In the genomic region with DNA sequence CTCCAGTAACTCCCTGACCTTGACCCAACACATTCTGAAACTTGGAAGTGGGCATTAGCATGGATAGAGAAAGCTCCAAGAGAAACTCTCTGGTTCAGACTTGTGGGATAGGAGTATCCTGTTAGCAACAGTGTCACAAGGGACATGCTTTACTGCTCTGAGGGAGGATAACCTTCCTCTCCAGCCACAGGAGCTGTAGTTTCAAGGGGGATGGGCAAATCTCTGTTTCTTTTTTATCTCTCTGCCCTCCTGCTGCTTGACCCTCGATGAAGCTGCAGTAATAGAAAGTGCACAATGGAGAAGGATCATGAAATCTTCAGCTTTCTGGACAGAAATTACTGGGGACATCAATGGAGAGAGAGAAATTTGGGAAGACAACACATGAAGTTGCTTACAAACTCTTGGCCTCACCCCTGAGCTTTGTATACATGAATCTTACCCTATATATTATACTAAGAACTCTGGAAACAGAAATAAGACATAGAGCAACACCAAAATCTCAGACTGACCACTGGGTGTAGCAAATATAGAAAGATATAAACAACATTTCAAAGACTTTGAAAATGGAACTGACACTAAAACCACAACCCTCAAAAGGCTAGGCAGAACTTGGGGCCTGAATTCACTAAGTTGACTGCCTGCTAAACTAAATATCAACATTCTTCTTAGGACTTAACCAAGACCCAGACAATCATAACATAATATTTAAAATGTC, we compare ENCODE assay signal across 1 cellular context.
TF ChIP-seq lines count a peak whose summit lies in the region.

No MANE protein-coding gene starts in this region.

TF ChIP-seq in GM12878, 131 proteins besides CTCF, POLR2A, EP300 and RAD21 (continued from another document and continues in another):
- TF ChIP-seq REST (IDR thresholded peaks at IDR 0.05; ENCODE audit: low read depth, low read length): no peak
- TF ChIP-seq, protein P1, sequence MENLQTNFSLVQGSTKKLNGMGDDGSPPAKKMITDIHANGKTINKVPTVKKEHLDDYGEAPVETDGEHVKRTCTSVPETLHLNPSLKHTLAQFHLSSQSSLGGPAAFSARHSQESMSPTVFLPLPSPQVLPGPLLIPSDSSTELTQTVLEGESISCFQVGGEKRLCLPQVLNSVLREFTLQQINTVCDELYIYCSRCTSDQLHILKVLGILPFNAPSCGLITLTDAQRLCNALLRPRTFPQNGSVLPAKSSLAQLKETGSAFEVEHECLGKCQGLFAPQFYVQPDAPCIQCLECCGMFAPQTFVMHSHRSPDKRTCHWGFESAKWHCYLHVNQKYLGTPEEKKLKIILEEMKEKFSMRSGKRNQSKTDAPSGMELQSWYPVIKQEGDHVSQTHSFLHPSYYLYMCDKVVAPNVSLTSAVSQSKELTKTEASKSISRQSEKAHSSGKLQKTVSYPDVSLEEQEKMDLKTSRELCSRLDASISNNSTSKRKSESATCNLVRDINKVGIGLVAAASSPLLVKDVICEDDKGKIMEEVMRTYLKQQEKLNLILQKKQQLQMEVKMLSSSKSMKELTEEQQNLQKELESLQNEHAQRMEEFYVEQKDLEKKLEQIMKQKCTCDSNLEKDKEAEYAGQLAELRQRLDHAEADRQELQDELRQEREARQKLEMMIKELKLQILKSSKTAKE (IDR thresholded peaks at IDR 0.05; ENCODE audit: low read depth, poor library complexity, severe bottlenecking): peak; percentile 60
- TF ChIP-seq CREB1 (IDR thresholded peaks at IDR 0.05; ENCODE audit: low read depth): no peak
- TF ChIP-seq ZNF274 (IDR thresholded peaks at IDR 0.05; ENCODE audit: insufficient read depth, insufficient read length): no peak
- TF ChIP-seq SREBF1 (IDR thresholded peaks at IDR 0.05; ENCODE audit: low read length): no peak
- no peak for TF ChIP-seq HDGF (IDR thresholded peaks at IDR 0.05)
- TF ChIP-seq POLR2AphosphoS5 (IDR thresholded peaks at IDR 0.05; ENCODE audit: low read length): no peak
- no peak for TF ChIP-seq PBX3 (IDR thresholded peaks at IDR 0.05; ENCODE audit: insufficient replicate concordance, low read depth, low read length)
- no peak for TF ChIP-seq IRF5 (IDR thresholded peaks at IDR 0.05; ENCODE audit: borderline replicate concordance)
- TF ChIP-seq FOXM1 (IDR thresholded peaks at IDR 0.05; ENCODE audit: low read depth, low read length): peak; percentile 20; the same call in 1 of the 2 replicates
- no peak for TF ChIP-seq ASH2L (IDR thresholded peaks at IDR 0.05; ENCODE audit: borderline replicate concordance, low read depth)
- no peak for TF ChIP-seq ZNF384 (IDR thresholded peaks at IDR 0.05; ENCODE audit: borderline replicate concordance, low read depth, low read length)
- TF ChIP-seq RAD51 (IDR thresholded peaks at IDR 0.05): no peak
- no peak for TF ChIP-seq ETV6 (conservative IDR thresholded peaks at IDR 0.05 in 1 of 2, IDR thresholded peaks at IDR 0.05 in 1 of 2; ENCODE audit: borderline replicate concordance in 1 of 2, low read depth in 1 of 2)
- TF ChIP-seq, protein P2, sequence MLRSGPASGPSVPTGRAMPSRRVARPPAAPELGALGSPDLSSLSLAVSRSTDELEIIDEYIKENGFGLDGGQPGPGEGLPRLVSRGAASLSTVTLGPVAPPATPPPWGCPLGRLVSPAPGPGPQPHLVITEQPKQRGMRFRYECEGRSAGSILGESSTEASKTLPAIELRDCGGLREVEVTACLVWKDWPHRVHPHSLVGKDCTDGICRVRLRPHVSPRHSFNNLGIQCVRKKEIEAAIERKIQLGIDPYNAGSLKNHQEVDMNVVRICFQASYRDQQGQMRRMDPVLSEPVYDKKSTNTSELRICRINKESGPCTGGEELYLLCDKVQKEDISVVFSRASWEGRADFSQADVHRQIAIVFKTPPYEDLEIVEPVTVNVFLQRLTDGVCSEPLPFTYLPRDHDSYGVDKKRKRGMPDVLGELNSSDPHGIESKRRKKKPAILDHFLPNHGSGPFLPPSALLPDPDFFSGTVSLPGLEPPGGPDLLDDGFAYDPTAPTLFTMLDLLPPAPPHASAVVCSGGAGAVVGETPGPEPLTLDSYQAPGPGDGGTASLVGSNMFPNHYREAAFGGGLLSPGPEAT (IDR thresholded peaks at IDR 0.05; ENCODE audit: low read depth): 0 out of 2 replicates have a peak, but pooled peaks have one; percentile 31
- TF ChIP-seq TARDBP (IDR thresholded peaks at IDR 0.05; ENCODE audit: borderline replicate concordance): no peak
- TF ChIP-seq HDAC2 (IDR thresholded peaks at IDR 0.05): no peak
- TF ChIP-seq, protein P3, sequence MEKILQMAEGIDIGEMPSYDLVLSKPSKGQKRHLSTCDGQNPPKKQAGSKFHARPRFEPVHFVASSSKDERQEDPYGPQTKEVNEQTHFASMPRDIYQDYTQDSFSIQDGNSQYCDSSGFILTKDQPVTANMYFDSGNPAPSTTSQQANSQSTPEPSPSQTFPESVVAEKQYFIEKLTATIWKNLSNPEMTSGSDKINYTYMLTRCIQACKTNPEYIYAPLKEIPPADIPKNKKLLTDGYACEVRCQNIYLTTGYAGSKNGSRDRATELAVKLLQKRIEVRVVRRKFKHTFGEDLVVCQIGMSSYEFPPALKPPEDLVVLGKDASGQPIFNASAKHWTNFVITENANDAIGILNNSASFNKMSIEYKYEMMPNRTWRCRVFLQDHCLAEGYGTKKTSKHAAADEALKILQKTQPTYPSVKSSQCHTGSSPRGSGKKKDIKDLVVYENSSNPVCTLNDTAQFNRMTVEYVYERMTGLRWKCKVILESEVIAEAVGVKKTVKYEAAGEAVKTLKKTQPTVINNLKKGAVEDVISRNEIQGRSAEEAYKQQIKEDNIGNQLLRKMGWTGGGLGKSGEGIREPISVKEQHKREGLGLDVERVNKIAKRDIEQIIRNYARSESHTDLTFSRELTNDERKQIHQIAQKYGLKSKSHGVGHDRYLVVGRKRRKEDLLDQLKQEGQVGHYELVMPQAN (conservative IDR thresholded peaks at IDR 0.05): no peak
- no peak for TF ChIP-seq PAX8 (IDR thresholded peaks at IDR 0.05)
- TF ChIP-seq ZNF217 (IDR thresholded peaks at IDR 0.05): peak; percentile 77; the same call in 1 of the 2 replicates
- TF ChIP-seq SMARCA5 (IDR thresholded peaks at IDR 0.05): 0 out of 2 replicates have a peak, but pooled peaks have one; percentile 24
- no peak for TF ChIP-seq ZZZ3 (IDR thresholded peaks at IDR 0.05; ENCODE audit: control insufficient read depth, insufficient read length, low read depth)
- no peak; the same call in 1 of the 2 replicates for TF ChIP-seq SMC3 (IDR thresholded peaks at IDR 0.05; ENCODE audit: borderline replicate concordance, low read length)
- TF ChIP-seq, protein P4, sequence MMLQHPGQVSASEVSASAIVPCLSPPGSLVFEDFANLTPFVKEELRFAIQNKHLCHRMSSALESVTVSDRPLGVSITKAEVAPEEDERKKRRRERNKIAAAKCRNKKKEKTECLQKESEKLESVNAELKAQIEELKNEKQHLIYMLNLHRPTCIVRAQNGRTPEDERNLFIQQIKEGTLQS (IDR thresholded peaks at IDR 0.05; ENCODE audit: borderline replicate concordance, extremely low read depth, low read depth, low read length): no peak
- TF ChIP-seq WRNIP1 (IDR thresholded peaks at IDR 0.05; ENCODE audit: borderline replicate concordance, low read depth, low read length): no peak
- no peak for TF ChIP-seq SMAD1 (IDR thresholded peaks at IDR 0.05; ENCODE audit: low read depth, partially characterized antibody)
- peak; percentile 44; the same call in 1 of the 2 replicates for TF ChIP-seq NR2F1 (conservative IDR thresholded peaks at IDR 0.05)
- no peak for TF ChIP-seq CHD4 (IDR thresholded peaks at IDR 0.05)
- TF ChIP-seq NR2C2 (IDR thresholded peaks at IDR 0.05; ENCODE audit: borderline replicate concordance, control insufficient read depth, insufficient read length, low read depth): no peak
- TF ChIP-seq EZH2 (IDR thresholded peaks at IDR 0.05; ENCODE audit: borderline replicate concordance, control insufficient read depth, low read depth, low read length): no peak
- 0 out of 2 replicates have a peak, but pooled peaks have one; percentile 62 for TF ChIP-seq MEF2A (IDR thresholded peaks at IDR 0.05; ENCODE audit: insufficient read depth, low read depth, low read length)
- TF ChIP-seq, protein P5, sequence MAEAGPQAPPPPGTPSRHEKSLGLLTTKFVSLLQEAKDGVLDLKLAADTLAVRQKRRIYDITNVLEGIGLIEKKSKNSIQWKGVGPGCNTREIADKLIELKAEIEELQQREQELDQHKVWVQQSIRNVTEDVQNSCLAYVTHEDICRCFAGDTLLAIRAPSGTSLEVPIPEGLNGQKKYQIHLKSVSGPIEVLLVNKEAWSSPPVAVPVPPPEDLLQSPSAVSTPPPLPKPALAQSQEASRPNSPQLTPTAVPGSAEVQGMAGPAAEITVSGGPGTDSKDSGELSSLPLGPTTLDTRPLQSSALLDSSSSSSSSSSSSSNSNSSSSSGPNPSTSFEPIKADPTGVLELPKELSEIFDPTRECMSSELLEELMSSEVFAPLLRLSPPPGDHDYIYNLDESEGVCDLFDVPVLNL (IDR thresholded peaks at IDR 0.05; ENCODE audit: low read depth, low read length): no peak
- TF ChIP-seq BRCA1 (IDR thresholded peaks at IDR 0.05; ENCODE audit: low read depth, low read length): no peak
- TF ChIP-seq NR2C1 (IDR thresholded peaks at IDR 0.05): no peak
- TF ChIP-seq IKZF1 (conservative IDR thresholded peaks at IDR 0.05): peak; percentile 75
- no peak for TF ChIP-seq FOXK2 (IDR thresholded peaks at IDR 0.05)
- TF ChIP-seq PRDM15 (CRISPR knock-in tag; IDR thresholded peaks at IDR 0.05): no peak
- no peak for TF ChIP-seq PML (IDR thresholded peaks at IDR 0.05; ENCODE audit: low read length)
- no peak for TF ChIP-seq GABPA (IDR thresholded peaks at IDR 0.05; ENCODE audit: low read depth)
- TF ChIP-seq ATF7 (IDR thresholded peaks at IDR 0.05; ENCODE audit: low read depth): no peak
- peak; percentile 78; the same call in 1 of the 2 replicates for TF ChIP-seq EED (IDR thresholded peaks at IDR 0.05; ENCODE audit: low read depth)
- TF ChIP-seq MYC (IDR thresholded peaks at IDR 0.05; ENCODE audit: insufficient read depth, insufficient read length, insufficient replicate concordance, low read length, severe bottlenecking): no peak
